Comparison of ENCODE assay signal across 40 cellular contexts in genomic region chr7:107032720-107033438, GRCh38.
"Had no signal": no experiment of that assay in that cellular context is flagged by ENCODE, and none has a peak within 500 bp of the region (broad histone marks: within the 10 kb centered on the region; RNA-seq: fewer than 3 reads in every experiment).

No MANE protein-coding gene starts in this region.

- H3K4me3 ChIP-seq: ascending aorta, body of pancreas, breast epithelium had no signal

- H3K9me3 Mint-ChIP-seq: activated naive CD4-positive, alpha-beta T cell treated with anti-CD3 and anti-CD28 coated beads, Interleukin-2, amount 50 U/mL, for 24 hours; activated T-helper 2 cell treated with anti-CD3 and anti-CD28 coated beads, Interferon-gamma antibody, Interleukin-2, Interleukin-4, amounts not matched to agents 10 μg/mL and 5 μg/mL and 100 μg/mL, durations not matched to agents 14 hours and 24 hours and 36 hours; T-helper 1 cell treated with Interleukin-12 subunit alpha and Interleukin-12 subunit beta and Interleukin-4 antibody, amounts not matched to agents 30 μg/mL and 1 μg/mL, for 36 hours; T-helper 2 cell treated with Interferon-gamma antibody and Interleukin-4, amounts not matched to agents 5 μg/mL and 100 μg/mL, for 36 hours had no signal

- H3K4me1 Mint-ChIP-seq: activated CD4-positive, alpha-beta T cell treated with anti-CD3 and anti-CD28 coated beads for 36 hours; activated CD4-positive, alpha-beta T cell treated with anti-CD3 and anti-CD28 coated beads, Interleukin-2, amount 10 ng/mL, durations not matched to agents 7 days and 5 days; activated naive CD4-positive, alpha-beta T cell treated with anti-CD3 and anti-CD28 coated beads, Interleukin-2, amount 10 ng/mL, durations not matched to agents 7 days and 5 days; activated naive CD4-positive, alpha-beta T cell treated with anti-CD3 and anti-CD28 coated beads, Interleukin-2, amount 50 U/mL, for 24 hours; activated naive CD8-positive, alpha-beta T cell treated with anti-CD3 and anti-CD28 coated beads, Interleukin-2, amount 50 U/mL, for 24 hours; central memory CD8-positive, alpha-beta T cell; WTC11 had no signal

- DNase-seq: activated CD4-positive, alpha-beta memory T cell treated with anti-CD3 and anti-CD28 coated beads, Interleukin-2, amount 10 ng/mL, durations not matched to agents 7 days and 5 days; activated CD4-positive, alpha-beta T cell treated with anti-CD3 and anti-CD28 coated beads for 1 hour; activated CD4-positive, alpha-beta T cell treated with anti-CD3 and anti-CD28 coated beads for 36 hours; activated CD4-positive, alpha-beta T cell treated with anti-CD3 and anti-CD28 coated beads for 48 hours; activated CD4-positive, alpha-beta T cell treated with anti-CD3 and anti-CD28 coated beads, Interleukin-2, amount 10 ng/mL, durations not matched to agents 7 days and 5 days; activated CD4-positive, alpha-beta T cell treated with anti-CD3 and anti-CD28 coated beads, Interleukin-2, amount 50 U/mL, for 48 hours; activated CD4-positive, CD25-positive, alpha-beta regulatory T cell; activated CD8-positive, alpha-beta memory T cell treated with anti-CD3 and anti-CD28 coated beads for 24 hours; activated CD8-positive, alpha-beta memory T cell treated with anti-CD3 and anti-CD28 coated beads, Interleukin-2, amount 10 ng/mL, durations not matched to agents 7 days and 5 days; activated CD8-positive, alpha-beta memory T cell treated with anti-CD3 and anti-CD28 coated beads, Interleukin-2, amount 50 U/mL, for 48 hours; activated CD8-positive, alpha-beta T cell treated with anti-CD3 and anti-CD28 coated beads, Interleukin-2, amount 10 ng/mL, durations not matched to agents 7 days and 5 days; activated effector memory CD4-positive, alpha-beta T cell treated with Interleukin-2 at 50 U/mL for 16 hours; activated gamma-delta T cell; activated naive CD4-positive, alpha-beta T cell treated with anti-CD3 and anti-CD28 coated beads, Interleukin-2, amount 10 ng/mL, durations not matched to agents 7 days and 5 days; activated naive CD4-positive, alpha-beta T cell treated with Interleukin-2 at 50 U/mL for 16 hours; activated naive CD8-positive, alpha-beta T cell treated with anti-CD3 and anti-CD28 coated beads, Interleukin-2, amount 10 ng/mL, durations not matched to agents 7 days and 5 days; activated naive CD8-positive, alpha-beta T cell treated with anti-CD3 and anti-CD28 coated beads, Interleukin-2, amount 50 U/mL, for 24 hours; activated T-cell treated with anti-CD3 and anti-CD28 coated beads, Interleukin-2, amount 50 U/mL, for 24 hours; activated T-cell treated with anti-CD3 and anti-CD28 coated beads, Interleukin-2, amount 50 U/mL, for 48 hours; amygdala; anterior cingulate cortex; body of pancreas; brain microvascular endothelial cell; caudate nucleus; SW 1271; T-helper 1 cell; T-helper 2 cell; T-helper 9 cell; WERI-Rb-1 had no signal

- H3K9me3 ChIP-seq: ascending aorta, body of pancreas, breast epithelium had no signal

- H3K4me1 ChIP-seq: ascending aorta, body of pancreas, breast epithelium had no signal

- H3K36me3 ChIP-seq: ascending aorta, brain microvascular endothelial cell, breast epithelium, WERI-Rb-1 had no signal

- H3K27me3 ChIP-seq: ascending aorta, body of pancreas, brain microvascular endothelial cell, breast epithelium had no signal

- FAIRE-seq: TTC549 had no signal

- H3K27ac ChIP-seq: ascending aorta, body of pancreas, brain microvascular endothelial cell, breast epithelium, WERI-Rb-1 had no signal

- H3K36me3 Mint-ChIP-seq: activated naive CD4-positive, alpha-beta T cell treated with anti-CD3 and anti-CD28 coated beads, Interleukin-2, amount 10 ng/mL, durations not matched to agents 7 days and 5 days; activated naive CD4-positive, alpha-beta T cell treated with anti-CD3 and anti-CD28 coated beads, Interleukin-2, amount 50 U/mL, for 24 hours; activated naive CD8-positive, alpha-beta T cell treated with anti-CD3 and anti-CD28 coated beads, Interleukin-2, amount 10 ng/mL, durations not matched to agents 7 days and 5 days had no signal

- H3K27ac Mint-ChIP-seq: activated CD4-positive, alpha-beta memory T cell treated with anti-CD3 and anti-CD28 coated beads, Interleukin-2, amount 10 ng/mL, durations not matched to agents 7 days and 5 days; activated CD4-positive, alpha-beta T cell treated with anti-CD3 and anti-CD28 coated beads for 36 hours; activated CD4-positive, alpha-beta T cell treated with anti-CD3 and anti-CD28 coated beads, Interleukin-2, amount 10 ng/mL, durations not matched to agents 7 days and 5 days; activated CD8-positive, alpha-beta memory T cell treated with anti-CD3 and anti-CD28 coated beads, Interleukin-2, amount 10 ng/mL, durations not matched to agents 7 days and 5 days; activated CD8-positive, alpha-beta T cell treated with anti-CD3 and anti-CD28 coated beads, Interleukin-2, amount 10 ng/mL, durations not matched to agents 7 days and 5 days; activated naive CD4-positive, alpha-beta T cell treated with anti-CD3 and anti-CD28 coated beads, Interleukin-2, amount 10 ng/mL, durations not matched to agents 7 days and 5 days; activated naive CD4-positive, alpha-beta T cell treated with anti-CD3 and anti-CD28 coated beads, Interleukin-2, amount 50 U/mL, for 24 hours; activated naive CD8-positive, alpha-beta T cell; activated naive CD8-positive, alpha-beta T cell treated with anti-CD3 and anti-CD28 coated beads, Interleukin-2, amount 10 ng/mL, durations not matched to agents 7 days and 5 days; activated naive CD8-positive, alpha-beta T cell treated with anti-CD3 and anti-CD28 coated beads, Interleukin-2, amount 50 U/mL, for 24 hours; activated T-cell treated with anti-CD3 and anti-CD28 coated beads, Interleukin-2, amount 50 U/mL, for 24 hours; activated T-helper 2 cell treated with anti-CD3 and anti-CD28 coated beads, Interferon-gamma antibody, Interleukin-2, Interleukin-4, amounts not matched to agents 10 μg/mL and 5 μg/mL and 100 μg/mL, durations not matched to agents 14 hours and 24 hours and 36 hours; T-helper 1 cell treated with Interleukin-12 subunit alpha and Interleukin-12 subunit beta and Interleukin-4 antibody, amounts not matched to agents 30 μg/mL and 1 μg/mL, for 36 hours; T-helper 2 cell treated with Interferon-gamma antibody and Interleukin-4, amounts not matched to agents 5 μg/mL and 100 μg/mL, for 36 hours; WTC11 had no signal

- H3K4me3 Mint-ChIP-seq: activated CD4-positive, alpha-beta memory T cell treated with anti-CD3 and anti-CD28 coated beads, Interleukin-2, amount 10 ng/mL, durations not matched to agents 7 days and 5 days; activated CD4-positive, alpha-beta T cell treated with anti-CD3 and anti-CD28 coated beads for 36 hours; activated CD4-positive, alpha-beta T cell treated with anti-CD3 and anti-CD28 coated beads, Interleukin-2, amount 10 ng/mL, durations not matched to agents 7 days and 5 days; activated CD8-positive, alpha-beta memory T cell treated with anti-CD3 and anti-CD28 coated beads, Interleukin-2, amount 10 ng/mL, durations not matched to agents 7 days and 5 days; activated CD8-positive, alpha-beta T cell treated with anti-CD3 and anti-CD28 coated beads, Interleukin-2, amount 10 ng/mL, durations not matched to agents 7 days and 5 days; activated naive CD4-positive, alpha-beta T cell treated with anti-CD3 and anti-CD28 coated beads, Interleukin-2, amount 10 ng/mL, durations not matched to agents 7 days and 5 days; activated naive CD4-positive, alpha-beta T cell treated with anti-CD3 and anti-CD28 coated beads, Interleukin-2, amount 50 U/mL, for 24 hours; activated naive CD8-positive, alpha-beta T cell; activated naive CD8-positive, alpha-beta T cell treated with anti-CD3 and anti-CD28 coated beads, Interleukin-2, amount 10 ng/mL, durations not matched to agents 7 days and 5 days; activated naive CD8-positive, alpha-beta T cell treated with anti-CD3 and anti-CD28 coated beads, Interleukin-2, amount 50 U/mL, for 24 hours; activated T-cell treated with anti-CD3 and anti-CD28 coated beads, Interleukin-2, amount 50 U/mL, for 24 hours; central memory CD8-positive, alpha-beta T cell; T-helper 1 cell treated with Interleukin-12 subunit alpha and Interleukin-12 subunit beta and Interleukin-4 antibody, amounts not matched to agents 30 μg/mL and 1 μg/mL, for 36 hours; T-helper 2 cell treated with Interferon-gamma antibody and Interleukin-4, amounts not matched to agents 5 μg/mL and 100 μg/mL, for 36 hours; WTC11 had no signal

- H3K27me3 Mint-ChIP-seq: activated naive CD4-positive, alpha-beta T cell treated with anti-CD3 and anti-CD28 coated beads, Interleukin-2, amount 50 U/mL, for 24 hours; activated naive CD8-positive, alpha-beta T cell; activated naive CD8-positive, alpha-beta T cell treated with anti-CD3 and anti-CD28 coated beads, Interleukin-2, amount 50 U/mL, for 24 hours had no signal

- ATAC-seq: activated CD4-positive, alpha-beta T cell treated with anti-CD3 and anti-CD28 coated beads for 36 hours; activated CD4-positive, CD25-positive, alpha-beta regulatory T cell treated with anti-CD3 and anti-CD28 coated beads, Interleukin-2, amount 50 U/mL, for 24 hours; activated CD8-positive, alpha-beta memory T cell treated with anti-CD3 and anti-CD28 coated beads, Interleukin-2, amount 10 ng/mL, durations not matched to agents 7 days and 5 days; activated CD8-positive, alpha-beta T cell treated with anti-CD3 and anti-CD28 coated beads, Interleukin-2, amount 10 ng/mL, durations not matched to agents 7 days and 5 days; activated naive CD8-positive, alpha-beta T cell treated with anti-CD3 and anti-CD28 coated beads, Interleukin-2, amount 50 U/mL, for 24 hours; body of pancreas; WTC11 had no signal
